19 cellular contexts compared by ENCODE assay signal in the genomic region with DNA sequence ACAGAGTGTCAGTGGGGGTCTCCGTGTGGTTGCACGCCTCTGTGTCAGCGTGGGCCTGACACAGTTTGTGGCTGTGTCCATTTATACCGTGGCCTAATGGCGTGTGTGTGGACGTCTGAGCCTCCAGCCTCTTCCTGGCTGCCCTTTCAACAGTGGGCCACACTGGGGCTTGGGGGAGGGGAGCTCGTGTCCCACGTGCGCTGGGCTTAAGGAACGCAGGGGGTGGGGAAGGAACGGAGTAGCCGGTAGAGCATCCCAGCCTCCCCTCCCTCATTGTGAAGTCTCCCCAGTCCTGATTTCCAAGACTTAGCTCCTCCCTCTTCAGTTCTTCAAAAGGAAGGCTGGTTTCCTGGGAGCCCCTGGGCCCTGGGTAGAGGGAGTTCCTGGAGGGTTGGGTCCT. TPM values are rescaled to one million over a fixed set of nuclear protein-coding genes. Genes with fewer than 3 reads are reported as not detected.
"Had no signal": no experiment of that assay in that cellular context is flagged by ENCODE, and none has a peak within 500 bp of the region (broad histone marks: within the 10 kb centered on the region; RNA-seq: fewer than 3 reads in every experiment).

No MANE protein-coding gene starts in this region.

- H3K4me3 Mint-ChIP-seq: activated B cell treated with CpG ODN at 0.5 μM for 24 hours; activated naive CD4-positive, alpha-beta T cell treated with anti-CD3 and anti-CD28 coated beads, Interleukin-2, amount 50 U/mL, for 24 hours; central memory CD8-positive, alpha-beta T cell; nephron; stimulated activated naive CD8-positive, alpha-beta T cell treated with anti-CD3 and anti-CD28 coated beads, Interleukin-15, Interleukin-2, amounts not matched to agents 100 ng/mL and 50 ng/mL, for 24 hours had no signal

- H3K27ac Mint-ChIP-seq: activated B cell treated with CpG ODN at 0.5 μM for 24 hours; activated naive CD4-positive, alpha-beta T cell treated with anti-CD3 and anti-CD28 coated beads, Interleukin-2, amount 50 U/mL, for 24 hours; nephron; stimulated activated naive CD8-positive, alpha-beta T cell treated with anti-CD3 and anti-CD28 coated beads, Interleukin-15, Interleukin-2, amounts not matched to agents 100 ng/mL and 50 ng/mL, for 24 hours had no signal

- H3K4me1 Mint-ChIP-seq: activated B cell treated with CpG ODN at 0.5 μM for 24 hours; activated naive CD4-positive, alpha-beta T cell treated with anti-CD3 and anti-CD28 coated beads, Interleukin-2, amount 50 U/mL, for 24 hours; central memory CD8-positive, alpha-beta T cell; nephron had no signal

- ATAC-seq: left colon had no signal

- H3K27me3 ChIP-seq: testis, uterus had no signal

- H3K4me1 ChIP-seq: testis had no signal

- H3K9me3 Mint-ChIP-seq: activated B cell treated with CpG ODN at 0.5 μM for 24 hours; activated naive CD4-positive, alpha-beta T cell treated with anti-CD3 and anti-CD28 coated beads, Interleukin-2, amount 50 U/mL, for 24 hours; central memory CD8-positive, alpha-beta T cell; nephron; stimulated activated naive CD8-positive, alpha-beta T cell treated with anti-CD3 and anti-CD28 coated beads, Interleukin-15, Interleukin-2, amounts not matched to agents 100 ng/mL and 50 ng/mL, for 24 hours had no signal

- H3K9me3 ChIP-seq: testis, uterus had no signal

- H3K4me3 ChIP-seq: testis, uterus had no signal

- H3K36me3 ChIP-seq: uterus had no signal

- H3K27ac ChIP-seq: testis, uterus had no signal

- DNase-seq: activated B cell treated with CpG ODN at 0.5 μM for 24 hours; activated CD4-positive, alpha-beta T cell treated with anti-CD3 and anti-CD28 coated beads, Interleukin-2, amount 50 U/mL, for 1 hour; cortex of kidney; effector memory CD4-positive, alpha-beta T cell; hippocampal formation; left colon; stimulated activated CD4-positive, alpha-beta T cell treated with anti-CD3 and anti-CD28 coated beads, Interleukin-4, amount 100 ng/mL, for 1 hour; stimulated activated CD8-positive, alpha-beta memory T cell treated with anti-CD3 and anti-CD28 coated beads, Interleukin-4, amount 100 ng/mL, for 48 hours; testis; uterus had no signal

- H3K36me3 Mint-ChIP-seq: activated naive CD4-positive, alpha-beta T cell treated with anti-CD3 and anti-CD28 coated beads, Interleukin-2, amount 50 U/mL, for 24 hours had no signal

- H3K27me3 Mint-ChIP-seq: activated naive CD4-positive, alpha-beta T cell treated with anti-CD3 and anti-CD28 coated beads, Interleukin-2, amount 50 U/mL, for 24 hours; central memory CD8-positive, alpha-beta T cell had no signal

RNA-seq across cellular contexts. Expression of a gene that starts 9.5 kb away (rescaled TPM):
- total RNA-seq: glomerular endothelial cell, left colon, lung microvascular endothelial cell had no signal

RNA-seq across cellular contexts. Expression of a gene that starts 15.1 kb away (rescaled TPM):
- total RNA-seq: activated B cell treated with CpG ODN at 0.5 μM for 24 hours; epithelial cell of proximal tubule; glomerular endothelial cell; left colon; lung microvascular endothelial cell; osteocyte; T-helper 1 cell treated with Interleukin-12 subunit alpha and Interleukin-12 subunit beta and Interleukin-4 antibody, amounts not matched to agents 30 ng/mL and 1 ng/mL, for 36 hours had no signal
